ENCODE assay signal across 2 cellular contexts in the genomic region with DNA sequence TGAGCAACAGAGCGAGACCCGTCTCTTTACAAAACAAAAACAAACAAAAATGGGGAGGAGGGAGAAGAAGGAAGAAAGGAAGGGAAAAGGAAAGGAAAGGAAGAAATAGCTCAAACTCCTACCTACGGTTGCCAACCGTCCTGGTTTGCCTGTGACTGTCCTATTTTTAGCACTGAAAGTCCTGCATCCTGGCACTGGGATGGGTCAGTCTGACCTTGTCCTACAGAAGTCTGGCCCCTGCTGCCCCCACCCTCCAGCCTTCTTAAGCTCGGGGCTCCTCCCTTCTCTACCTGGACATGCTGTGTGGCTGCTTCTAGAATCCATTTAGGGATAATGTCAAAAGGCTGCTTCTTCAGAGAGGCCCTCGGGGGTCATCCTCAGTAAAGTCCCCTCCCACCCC.
TF ChIP-seq lines count a peak whose summit lies in the region.

No MANE protein-coding gene starts in this region.

TF ChIP-seq in GM23338, 12 proteins besides CTCF, POLR2A, EP300 and RAD21:
- TF ChIP-seq JUNB (IDR thresholded peaks at IDR 0.05; ENCODE audit: unreplicated experiment) (no peak), EZH2 (IDR thresholded peaks at IDR 0.05; ENCODE audit: low read depth, unreplicated experiment) (no peak), STAT1 (IDR thresholded peaks at IDR 0.05; ENCODE audit: unreplicated experiment) (no peak), CREB1 (CRISPR knock-in tag; IDR thresholded peaks at IDR 0.05; ENCODE audit: low read depth) (no peak), POLR2AphosphoS5 (IDR thresholded peaks at IDR 0.05; ENCODE audit: low read depth) (no peak)
- TF ChIP-seq, protein P1, sequence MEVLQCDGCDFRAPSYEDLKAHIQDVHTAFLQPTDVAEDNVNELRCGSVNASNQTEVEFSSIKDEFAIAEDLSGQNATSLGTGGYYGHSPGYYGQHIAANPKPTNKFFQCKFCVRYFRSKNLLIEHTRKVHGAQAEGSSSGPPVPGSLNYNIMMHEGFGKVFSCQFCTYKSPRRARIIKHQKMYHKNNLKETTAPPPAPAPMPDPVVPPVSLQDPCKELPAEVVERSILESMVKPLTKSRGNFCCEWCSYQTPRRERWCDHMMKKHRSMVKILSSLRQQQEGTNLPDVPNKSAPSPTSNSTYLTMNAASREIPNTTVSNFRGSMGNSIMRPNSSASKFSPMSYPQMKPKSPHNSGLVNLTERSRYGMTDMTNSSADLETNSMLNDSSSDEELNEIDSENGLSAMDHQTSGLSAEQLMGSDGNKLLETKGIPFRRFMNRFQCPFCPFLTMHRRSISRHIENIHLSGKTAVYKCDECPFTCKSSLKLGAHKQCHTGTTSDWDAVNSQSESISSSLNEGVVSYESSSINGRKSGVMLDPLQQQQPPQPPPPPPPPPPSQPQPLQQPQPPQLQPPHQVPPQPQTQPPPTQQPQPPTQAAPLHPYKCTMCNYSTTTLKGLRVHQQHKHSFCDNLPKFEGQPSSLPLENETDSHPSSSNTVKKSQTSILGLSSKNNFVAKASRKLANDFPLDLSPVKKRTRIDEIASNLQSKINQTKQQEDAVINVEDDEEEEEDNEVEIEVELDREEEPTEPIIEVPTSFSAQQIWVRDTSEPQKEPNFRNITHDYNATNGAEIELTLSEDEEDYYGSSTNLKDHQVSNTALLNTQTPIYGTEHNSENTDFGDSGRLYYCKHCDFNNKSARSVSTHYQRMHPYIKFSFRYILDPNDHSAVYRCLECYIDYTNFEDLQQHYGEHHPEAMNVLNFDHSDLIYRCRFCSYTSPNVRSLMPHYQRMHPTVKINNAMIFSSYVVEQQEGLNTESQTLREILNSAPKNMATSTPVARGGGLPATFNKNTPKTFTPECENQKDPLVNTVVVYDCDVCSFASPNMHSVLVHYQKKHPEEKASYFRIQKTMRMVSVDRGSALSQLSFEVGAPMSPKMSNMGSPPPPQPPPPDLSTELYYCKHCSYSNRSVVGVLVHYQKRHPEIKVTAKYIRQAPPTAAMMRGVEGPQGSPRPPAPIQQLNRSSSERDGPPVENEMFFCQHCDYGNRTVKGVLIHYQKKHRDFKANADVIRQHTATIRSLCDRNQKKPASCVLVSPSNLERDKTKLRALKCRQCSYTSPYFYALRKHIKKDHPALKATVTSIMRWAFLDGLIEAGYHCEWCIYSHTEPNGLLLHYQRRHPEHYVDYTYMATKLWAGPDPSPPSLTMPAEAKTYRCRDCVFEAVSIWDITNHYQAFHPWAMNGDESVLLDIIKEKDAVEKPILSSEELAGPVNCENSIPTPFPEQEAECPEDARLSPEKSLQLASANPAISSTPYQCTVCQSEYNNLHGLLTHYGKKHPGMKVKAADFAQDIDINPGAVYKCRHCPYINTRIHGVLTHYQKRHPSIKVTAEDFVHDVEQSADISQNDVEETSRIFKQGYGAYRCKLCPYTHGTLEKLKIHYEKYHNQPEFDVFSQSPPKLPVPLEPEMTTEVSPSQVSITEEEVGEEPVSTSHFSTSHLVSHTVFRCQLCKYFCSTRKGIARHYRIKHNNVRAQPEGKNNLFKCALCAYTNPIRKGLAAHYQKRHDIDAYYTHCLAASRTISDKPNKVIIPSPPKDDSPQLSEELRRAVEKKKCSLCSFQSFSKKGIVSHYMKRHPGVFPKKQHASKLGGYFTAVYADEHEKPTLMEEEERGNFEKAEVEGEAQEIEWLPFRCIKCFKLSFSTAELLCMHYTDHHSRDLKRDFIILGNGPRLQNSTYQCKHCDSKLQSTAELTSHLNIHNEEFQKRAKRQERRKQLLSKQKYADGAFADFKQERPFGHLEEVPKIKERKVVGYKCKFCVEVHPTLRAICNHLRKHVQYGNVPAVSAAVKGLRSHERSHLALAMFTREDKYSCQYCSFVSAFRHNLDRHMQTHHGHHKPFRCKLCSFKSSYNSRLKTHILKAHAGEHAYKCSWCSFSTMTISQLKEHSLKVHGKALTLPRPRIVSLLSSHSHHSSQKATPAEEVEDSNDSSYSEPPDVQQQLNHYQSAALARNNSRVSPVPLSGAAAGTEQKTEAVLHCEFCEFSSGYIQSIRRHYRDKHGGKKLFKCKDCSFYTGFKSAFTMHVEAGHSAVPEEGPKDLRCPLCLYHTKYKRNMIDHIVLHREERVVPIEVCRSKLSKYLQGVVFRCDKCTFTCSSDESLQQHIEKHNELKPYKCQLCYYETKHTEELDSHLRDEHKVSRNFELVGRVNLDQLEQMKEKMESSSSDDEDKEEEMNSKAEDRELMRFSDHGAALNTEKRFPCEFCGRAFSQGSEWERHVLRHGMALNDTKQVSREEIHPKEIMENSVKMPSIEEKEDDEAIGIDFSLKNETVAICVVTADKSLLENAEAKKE (CRISPR knock-in tag; IDR thresholded peaks at IDR 0.05): no peak
- TF ChIP-seq, protein P2, sequence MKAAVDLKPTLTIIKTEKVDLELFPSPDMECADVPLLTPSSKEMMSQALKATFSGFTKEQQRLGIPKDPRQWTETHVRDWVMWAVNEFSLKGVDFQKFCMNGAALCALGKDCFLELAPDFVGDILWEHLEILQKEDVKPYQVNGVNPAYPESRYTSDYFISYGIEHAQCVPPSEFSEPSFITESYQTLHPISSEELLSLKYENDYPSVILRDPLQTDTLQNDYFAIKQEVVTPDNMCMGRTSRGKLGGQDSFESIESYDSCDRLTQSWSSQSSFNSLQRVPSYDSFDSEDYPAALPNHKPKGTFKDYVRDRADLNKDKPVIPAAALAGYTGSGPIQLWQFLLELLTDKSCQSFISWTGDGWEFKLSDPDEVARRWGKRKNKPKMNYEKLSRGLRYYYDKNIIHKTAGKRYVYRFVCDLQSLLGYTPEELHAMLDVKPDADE (IDR thresholded peaks at IDR 0.05): no peak

TF ChIP-seq in K562, 482 proteins besides CTCF, POLR2A, EP300 and RAD21:
- TF ChIP-seq, protein P3, sequence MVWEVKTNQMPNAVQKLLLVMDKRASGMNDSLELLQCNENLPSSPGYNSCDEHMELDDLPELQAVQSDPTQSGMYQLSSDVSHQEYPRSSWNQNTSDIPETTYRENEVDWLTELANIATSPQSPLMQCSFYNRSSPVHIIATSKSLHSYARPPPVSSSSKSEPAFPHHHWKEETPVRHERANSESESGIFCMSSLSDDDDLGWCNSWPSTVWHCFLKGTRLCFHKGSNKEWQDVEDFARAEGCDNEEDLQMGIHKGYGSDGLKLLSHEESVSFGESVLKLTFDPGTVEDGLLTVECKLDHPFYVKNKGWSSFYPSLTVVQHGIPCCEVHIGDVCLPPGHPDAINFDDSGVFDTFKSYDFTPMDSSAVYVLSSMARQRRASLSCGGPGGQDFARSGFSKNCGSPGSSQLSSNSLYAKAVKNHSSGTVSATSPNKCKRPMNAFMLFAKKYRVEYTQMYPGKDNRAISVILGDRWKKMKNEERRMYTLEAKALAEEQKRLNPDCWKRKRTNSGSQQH (CRISPR knock-in tag; IDR thresholded peaks at IDR 0.05): no peak
- TF ChIP-seq SETDB1 (IDR thresholded peaks at IDR 0.05; ENCODE audit: low read length) (no peak), HEY1 (CRISPR knock-in tag; IDR thresholded peaks at IDR 0.05; ENCODE audit: borderline replicate concordance) (no peak), ZNF408 (CRISPR knock-in tag; IDR thresholded peaks at IDR 0.05; ENCODE audit: low read depth) (no peak), NR4A1 (CRISPR knock-in tag; IDR thresholded peaks at IDR 0.05) (no peak), NR4A1 (tag; IDR thresholded peaks at IDR 0.05) (no peak), ZNF561 (CRISPR knock-in tag; conservative IDR thresholded peaks at IDR 0.05) (no peak), FOXM1 (IDR thresholded peaks at IDR 0.05; ENCODE audit: low read depth) (no peak), FOXM1 (CRISPR knock-in tag; IDR thresholded peaks at IDR 0.05; ENCODE audit: low read depth) (no peak)
- TF ChIP-seq, protein P4, sequence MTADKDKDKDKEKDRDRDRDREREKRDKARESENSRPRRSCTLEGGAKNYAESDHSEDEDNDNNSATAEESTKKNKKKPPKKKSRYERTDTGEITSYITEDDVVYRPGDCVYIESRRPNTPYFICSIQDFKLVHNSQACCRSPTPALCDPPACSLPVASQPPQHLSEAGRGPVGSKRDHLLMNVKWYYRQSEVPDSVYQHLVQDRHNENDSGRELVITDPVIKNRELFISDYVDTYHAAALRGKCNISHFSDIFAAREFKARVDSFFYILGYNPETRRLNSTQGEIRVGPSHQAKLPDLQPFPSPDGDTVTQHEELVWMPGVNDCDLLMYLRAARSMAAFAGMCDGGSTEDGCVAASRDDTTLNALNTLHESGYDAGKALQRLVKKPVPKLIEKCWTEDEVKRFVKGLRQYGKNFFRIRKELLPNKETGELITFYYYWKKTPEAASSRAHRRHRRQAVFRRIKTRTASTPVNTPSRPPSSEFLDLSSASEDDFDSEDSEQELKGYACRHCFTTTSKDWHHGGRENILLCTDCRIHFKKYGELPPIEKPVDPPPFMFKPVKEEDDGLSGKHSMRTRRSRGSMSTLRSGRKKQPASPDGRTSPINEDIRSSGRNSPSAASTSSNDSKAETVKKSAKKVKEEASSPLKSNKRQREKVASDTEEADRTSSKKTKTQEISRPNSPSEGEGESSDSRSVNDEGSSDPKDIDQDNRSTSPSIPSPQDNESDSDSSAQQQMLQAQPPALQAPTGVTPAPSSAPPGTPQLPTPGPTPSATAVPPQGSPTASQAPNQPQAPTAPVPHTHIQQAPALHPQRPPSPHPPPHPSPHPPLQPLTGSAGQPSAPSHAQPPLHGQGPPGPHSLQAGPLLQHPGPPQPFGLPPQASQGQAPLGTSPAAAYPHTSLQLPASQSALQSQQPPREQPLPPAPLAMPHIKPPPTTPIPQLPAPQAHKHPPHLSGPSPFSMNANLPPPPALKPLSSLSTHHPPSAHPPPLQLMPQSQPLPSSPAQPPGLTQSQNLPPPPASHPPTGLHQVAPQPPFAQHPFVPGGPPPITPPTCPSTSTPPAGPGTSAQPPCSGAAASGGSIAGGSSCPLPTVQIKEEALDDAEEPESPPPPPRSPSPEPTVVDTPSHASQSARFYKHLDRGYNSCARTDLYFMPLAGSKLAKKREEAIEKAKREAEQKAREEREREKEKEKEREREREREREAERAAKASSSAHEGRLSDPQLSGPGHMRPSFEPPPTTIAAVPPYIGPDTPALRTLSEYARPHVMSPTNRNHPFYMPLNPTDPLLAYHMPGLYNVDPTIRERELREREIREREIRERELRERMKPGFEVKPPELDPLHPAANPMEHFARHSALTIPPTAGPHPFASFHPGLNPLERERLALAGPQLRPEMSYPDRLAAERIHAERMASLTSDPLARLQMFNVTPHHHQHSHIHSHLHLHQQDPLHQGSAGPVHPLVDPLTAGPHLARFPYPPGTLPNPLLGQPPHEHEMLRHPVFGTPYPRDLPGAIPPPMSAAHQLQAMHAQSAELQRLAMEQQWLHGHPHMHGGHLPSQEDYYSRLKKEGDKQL (CRISPR knock-in tag; IDR thresholded peaks at IDR 0.05; ENCODE audit: borderline replicate concordance): no peak
- TF ChIP-seq, protein P5, sequence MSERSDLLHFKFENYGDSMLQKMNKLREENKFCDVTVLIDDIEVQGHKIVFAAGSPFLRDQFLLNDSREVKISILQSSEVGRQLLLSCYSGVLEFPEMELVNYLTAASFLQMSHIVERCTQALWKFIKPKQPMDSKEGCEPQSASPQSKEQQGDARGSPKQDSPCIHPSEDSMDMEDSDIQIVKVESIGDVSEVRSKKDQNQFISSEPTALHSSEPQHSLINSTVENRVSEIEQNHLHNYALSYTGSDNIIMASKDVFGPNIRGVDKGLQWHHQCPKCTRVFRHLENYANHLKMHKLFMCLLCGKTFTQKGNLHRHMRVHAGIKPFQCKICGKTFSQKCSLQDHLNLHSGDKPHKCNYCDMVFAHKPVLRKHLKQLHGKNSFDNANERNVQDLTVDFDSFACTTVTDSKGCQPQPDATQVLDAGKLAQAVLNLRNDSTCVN (CRISPR knock-in tag; IDR thresholded peaks at IDR 0.05): no peak
- TF ChIP-seq, protein P6, sequence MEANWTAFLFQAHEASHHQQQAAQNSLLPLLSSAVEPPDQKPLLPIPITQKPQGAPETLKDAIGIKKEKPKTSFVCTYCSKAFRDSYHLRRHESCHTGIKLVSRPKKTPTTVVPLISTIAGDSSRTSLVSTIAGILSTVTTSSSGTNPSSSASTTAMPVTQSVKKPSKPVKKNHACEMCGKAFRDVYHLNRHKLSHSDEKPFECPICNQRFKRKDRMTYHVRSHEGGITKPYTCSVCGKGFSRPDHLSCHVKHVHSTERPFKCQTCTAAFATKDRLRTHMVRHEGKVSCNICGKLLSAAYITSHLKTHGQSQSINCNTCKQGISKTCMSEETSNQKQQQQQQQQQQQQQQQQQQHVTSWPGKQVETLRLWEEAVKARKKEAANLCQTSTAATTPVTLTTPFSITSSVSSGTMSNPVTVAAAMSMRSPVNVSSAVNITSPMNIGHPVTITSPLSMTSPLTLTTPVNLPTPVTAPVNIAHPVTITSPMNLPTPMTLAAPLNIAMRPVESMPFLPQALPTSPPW (CRISPR knock-in tag; IDR thresholded peaks at IDR 0.05): no peak
- TF ChIP-seq, protein P7, sequence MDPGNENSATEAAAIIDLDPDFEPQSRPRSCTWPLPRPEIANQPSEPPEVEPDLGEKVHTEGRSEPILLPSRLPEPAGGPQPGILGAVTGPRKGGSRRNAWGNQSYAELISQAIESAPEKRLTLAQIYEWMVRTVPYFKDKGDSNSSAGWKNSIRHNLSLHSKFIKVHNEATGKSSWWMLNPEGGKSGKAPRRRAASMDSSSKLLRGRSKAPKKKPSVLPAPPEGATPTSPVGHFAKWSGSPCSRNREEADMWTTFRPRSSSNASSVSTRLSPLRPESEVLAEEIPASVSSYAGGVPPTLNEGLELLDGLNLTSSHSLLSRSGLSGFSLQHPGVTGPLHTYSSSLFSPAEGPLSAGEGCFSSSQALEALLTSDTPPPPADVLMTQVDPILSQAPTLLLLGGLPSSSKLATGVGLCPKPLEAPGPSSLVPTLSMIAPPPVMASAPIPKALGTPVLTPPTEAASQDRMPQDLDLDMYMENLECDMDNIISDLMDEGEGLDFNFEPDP (CRISPR knock-in tag; IDR thresholded peaks at IDR 0.05): no peak
